In genomic region chr6:113607821-113608545, GRCh38 we compare ENCODE assay signal across 13 cellular contexts.
DNase-seq lines count a peak whose midpoint lies in the region; ATAC-seq and TF ChIP-seq lines count a peak whose summit lies in the region.
"Had no signal": no experiment of that assay in that cellular context is flagged by ENCODE, and none has a peak within 500 bp of the region (broad histone marks: within the 10 kb centered on the region; RNA-seq: fewer than 3 reads in every experiment).

No MANE protein-coding gene starts in this region.

- peaks cover 2% of the 10 kb centered on the region for H3K9me3 ChIP-seq in mucosa of descending colon
- H3K9me3 ChIP-seq: A549 had no signal

- no peaks in the 10 kb centered on the region for H3K36me3 ChIP-seq in mucosa of descending colon (ENCODE audit: low read depth)

- peak; percentile 76 for ATAC-seq in mucosa of descending colon
- ATAC-seq: A549 had no signal

- H3K4me3 ChIP-seq in mucosa of descending colon, result no peak overlapping the region
- H3K4me3 ChIP-seq: A549 had no signal

- TF ChIP-seq CTCF in mucosa of descending colon (IDR thresholded peaks at IDR 0.05), result no peak

- intact Hi-C loops in mucosa of descending colon (cut with DNase I, micrococcal nuclease), result no loop called here

- DNase-seq in HT-29 (ENCODE audit: low spot score), result peak; percentile 61
- peak; percentile 8 for DNase-seq in LoVo (ENCODE audit: low spot score)
- peak; percentile 60 for DNase-seq in dermis blood vessel endothelial cell
- no peak for DNase-seq in mucosa of descending colon
- no peak for DNase-seq in NCI-H226
- no peak for DNase-seq in activated gamma-delta T cell (lab: John Stamatoyannopoulos, UW)
- no peak for DNase-seq in kidney tubule cell (ENCODE audit: low spot score)
- DNase-seq in hepatic stellate cell (ENCODE audit: low spot score), result no peak
- DNase-seq: AML-193; Caco-2; CD4-positive, alpha-beta T cell; H9 had no signal

- H3K4me1 ChIP-seq in mucosa of descending colon (ENCODE audit: low read depth), result no peaks in the 10 kb centered on the region

Comparison
In these comparisons a context has a peak if more than half of its experiments do, and no peak if none do; other contexts are left out.
1. DNase-seq: peak in HT-29 (single experiment), LoVo (single experiment) and dermis blood vessel endothelial cell (single experiment); none in mucosa of descending colon (0 of 3), NCI-H226 (single experiment), activated gamma-delta T cell (single experiment), kidney tubule cell (single experiment) and hepatic stellate cell (single experiment).